ENCODE assay signal across 1 cellular context in the genomic region with DNA sequence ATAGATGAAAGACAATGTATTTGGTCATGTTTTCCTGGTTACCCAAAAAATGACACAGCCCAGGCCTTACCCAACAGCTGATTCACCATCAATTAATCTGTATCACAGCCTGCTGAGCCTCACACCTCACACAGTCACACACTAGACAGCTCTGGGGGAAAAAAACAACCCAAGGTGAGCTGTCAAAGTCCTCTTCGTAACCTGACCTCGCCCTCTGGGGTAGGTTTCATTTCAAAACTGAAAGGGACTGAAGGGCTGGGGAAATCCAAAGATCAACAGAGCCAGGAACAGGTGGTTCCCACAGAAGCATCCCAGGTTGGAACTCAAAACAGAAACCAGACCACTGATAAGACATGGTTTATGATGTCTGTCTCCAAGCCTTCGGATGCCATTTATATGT.
TF ChIP-seq lines count a peak whose summit lies in the region.

No MANE protein-coding gene starts in this region.

TF ChIP-seq in HepG2, 621 proteins besides CTCF, POLR2A, EP300 and RAD21 (continued from another document and continues in another):
- TF ChIP-seq TEAD3 (CRISPR knock-in tag; optimal IDR thresholded peaks at IDR 0.05; ENCODE audit: borderline replicate concordance) (no peak), MIER3 (CRISPR knock-in tag; IDR thresholded peaks at IDR 0.05; ENCODE audit: borderline replicate concordance) (no peak), GATAD1 (CRISPR knock-in tag; IDR thresholded peaks at IDR 0.05) (no peak), FOXK2 (IDR thresholded peaks at IDR 0.05) (0 out of 2 replicates have a peak, but pooled peaks have one; percentile 8), ZNF383 (CRISPR knock-in tag; IDR thresholded peaks at IDR 0.05; ENCODE audit: borderline replicate concordance) (no peak), ZNF205 (CRISPR knock-in tag; IDR thresholded peaks at IDR 0.05) (no peak), ZNF333 (CRISPR knock-in tag; IDR thresholded peaks at IDR 0.05; ENCODE audit: borderline replicate concordance) (no peak), SP5 (CRISPR knock-in tag; IDR thresholded peaks at IDR 0.05; ENCODE audit: borderline replicate concordance, low read depth) (no peak), FIP1L1 (IDR thresholded peaks at IDR 0.05; ENCODE audit: borderline replicate concordance, insufficient read depth, low read depth, low read length) (no peak), NFYC (CRISPR knock-in tag; IDR thresholded peaks at IDR 0.05) (no peak), ZNF674 (CRISPR knock-in tag; IDR thresholded peaks at IDR 0.05; ENCODE audit: low read depth) (no peak), GLI4 (CRISPR knock-in tag; IDR thresholded peaks at IDR 0.05; ENCODE audit: borderline replicate concordance) (no peak), MED8 (CRISPR knock-in tag; IDR thresholded peaks at IDR 0.05; ENCODE audit: insufficient replicate concordance) (no peak), ZSCAN20 (CRISPR knock-in tag; IDR thresholded peaks at IDR 0.05; ENCODE audit: borderline replicate concordance) (0 out of 2 replicates have a peak, but pooled peaks have one; percentile 65), HOXA9 (CRISPR knock-in tag; IDR thresholded peaks at IDR 0.05; ENCODE audit: borderline replicate concordance) (no peak), AHR (CRISPR knock-in tag; IDR thresholded peaks at IDR 0.05) (no peak), ZNF317 (CRISPR knock-in tag; IDR thresholded peaks at IDR 0.05) (no peak), ZNF225 (CRISPR knock-in tag; IDR thresholded peaks at IDR 0.05) (no peak), RORA (CRISPR knock-in tag; IDR thresholded peaks at IDR 0.05) (no peak), KDM5B (CRISPR knock-in tag; IDR thresholded peaks at IDR 0.05; ENCODE audit: borderline replicate concordance) (no peak), EHMT2 (IDR thresholded peaks at IDR 0.05; ENCODE audit: borderline replicate concordance, low read depth, low read length) (no peak), FOXM1 (CRISPR knock-in tag; IDR thresholded peaks at IDR 0.05) (no peak), ZNF3 (CRISPR knock-in tag; IDR thresholded peaks at IDR 0.05) (no peak), ZNF432 (CRISPR knock-in tag; IDR thresholded peaks at IDR 0.05; ENCODE audit: borderline replicate concordance) (no peak), SKI (IDR thresholded peaks at IDR 0.05; ENCODE audit: partially characterized antibody) (no peak), PPARG (CRISPR knock-in tag; conservative IDR thresholded peaks at IDR 0.05) (0 out of 2 replicates have a peak, but pooled peaks have one; percentile 37), ZNF224 (CRISPR knock-in tag; IDR thresholded peaks at IDR 0.05) (no peak), NR2F1 (CRISPR knock-in tag; IDR thresholded peaks at IDR 0.05) (peak; percentile 35 to 69; a peak in 2 of 4 replicates), SUZ12 (IDR thresholded peaks at IDR 0.05; ENCODE audit: low read depth, low read length) (no peak)
- TF ChIP-seq, protein P1, sequence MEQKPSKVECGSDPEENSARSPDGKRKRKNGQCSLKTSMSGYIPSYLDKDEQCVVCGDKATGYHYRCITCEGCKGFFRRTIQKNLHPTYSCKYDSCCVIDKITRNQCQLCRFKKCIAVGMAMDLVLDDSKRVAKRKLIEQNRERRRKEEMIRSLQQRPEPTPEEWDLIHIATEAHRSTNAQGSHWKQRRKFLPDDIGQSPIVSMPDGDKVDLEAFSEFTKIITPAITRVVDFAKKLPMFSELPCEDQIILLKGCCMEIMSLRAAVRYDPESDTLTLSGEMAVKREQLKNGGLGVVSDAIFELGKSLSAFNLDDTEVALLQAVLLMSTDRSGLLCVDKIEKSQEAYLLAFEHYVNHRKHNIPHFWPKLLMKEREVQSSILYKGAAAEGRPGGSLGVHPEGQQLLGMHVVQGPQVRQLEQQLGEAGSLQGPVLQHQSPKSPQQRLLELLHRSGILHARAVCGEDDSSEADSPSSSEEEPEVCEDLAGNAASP (CRISPR knock-in tag; IDR thresholded peaks at IDR 0.05; ENCODE audit: borderline replicate concordance): peak; percentile 84
- TF ChIP-seq, protein P2, sequence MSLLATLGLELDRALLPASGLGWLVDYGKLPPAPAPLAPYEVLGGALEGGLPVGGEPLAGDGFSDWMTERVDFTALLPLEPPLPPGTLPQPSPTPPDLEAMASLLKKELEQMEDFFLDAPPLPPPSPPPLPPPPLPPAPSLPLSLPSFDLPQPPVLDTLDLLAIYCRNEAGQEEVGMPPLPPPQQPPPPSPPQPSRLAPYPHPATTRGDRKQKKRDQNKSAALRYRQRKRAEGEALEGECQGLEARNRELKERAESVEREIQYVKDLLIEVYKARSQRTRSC (CRISPR knock-in tag; IDR thresholded peaks at IDR 0.05; ENCODE audit: low read depth): no peak
- TF ChIP-seq, protein P3, sequence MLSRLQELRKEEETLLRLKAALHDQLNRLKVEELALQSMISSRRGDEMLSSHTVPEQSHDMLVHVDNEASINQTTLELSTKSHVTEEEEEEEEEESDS (CRISPR knock-in tag; IDR thresholded peaks at IDR 0.05; ENCODE audit: borderline replicate concordance): no peak
- TF ChIP-seq, protein P4, sequence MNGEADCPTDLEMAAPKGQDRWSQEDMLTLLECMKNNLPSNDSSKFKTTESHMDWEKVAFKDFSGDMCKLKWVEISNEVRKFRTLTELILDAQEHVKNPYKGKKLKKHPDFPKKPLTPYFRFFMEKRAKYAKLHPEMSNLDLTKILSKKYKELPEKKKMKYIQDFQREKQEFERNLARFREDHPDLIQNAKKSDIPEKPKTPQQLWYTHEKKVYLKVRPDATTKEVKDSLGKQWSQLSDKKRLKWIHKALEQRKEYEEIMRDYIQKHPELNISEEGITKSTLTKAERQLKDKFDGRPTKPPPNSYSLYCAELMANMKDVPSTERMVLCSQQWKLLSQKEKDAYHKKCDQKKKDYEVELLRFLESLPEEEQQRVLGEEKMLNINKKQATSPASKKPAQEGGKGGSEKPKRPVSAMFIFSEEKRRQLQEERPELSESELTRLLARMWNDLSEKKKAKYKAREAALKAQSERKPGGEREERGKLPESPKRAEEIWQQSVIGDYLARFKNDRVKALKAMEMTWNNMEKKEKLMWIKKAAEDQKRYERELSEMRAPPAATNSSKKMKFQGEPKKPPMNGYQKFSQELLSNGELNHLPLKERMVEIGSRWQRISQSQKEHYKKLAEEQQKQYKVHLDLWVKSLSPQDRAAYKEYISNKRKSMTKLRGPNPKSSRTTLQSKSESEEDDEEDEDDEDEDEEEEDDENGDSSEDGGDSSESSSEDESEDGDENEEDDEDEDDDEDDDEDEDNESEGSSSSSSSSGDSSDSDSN (CRISPR knock-in tag; IDR thresholded peaks at IDR 0.05): no peak; the same call in 1 of the 2 replicates
- TF ChIP-seq, protein P5, sequence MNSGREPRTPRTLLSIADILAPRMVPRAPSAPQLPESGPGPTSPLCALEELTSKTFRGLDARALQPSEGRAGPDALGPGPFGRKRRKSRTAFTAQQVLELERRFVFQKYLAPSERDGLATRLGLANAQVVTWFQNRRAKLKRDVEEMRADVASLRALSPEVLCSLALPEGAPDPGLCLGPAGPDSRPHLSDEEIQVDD (CRISPR knock-in tag; IDR thresholded peaks at IDR 0.05; ENCODE audit: borderline replicate concordance): no peak
- TF ChIP-seq, protein P6, sequence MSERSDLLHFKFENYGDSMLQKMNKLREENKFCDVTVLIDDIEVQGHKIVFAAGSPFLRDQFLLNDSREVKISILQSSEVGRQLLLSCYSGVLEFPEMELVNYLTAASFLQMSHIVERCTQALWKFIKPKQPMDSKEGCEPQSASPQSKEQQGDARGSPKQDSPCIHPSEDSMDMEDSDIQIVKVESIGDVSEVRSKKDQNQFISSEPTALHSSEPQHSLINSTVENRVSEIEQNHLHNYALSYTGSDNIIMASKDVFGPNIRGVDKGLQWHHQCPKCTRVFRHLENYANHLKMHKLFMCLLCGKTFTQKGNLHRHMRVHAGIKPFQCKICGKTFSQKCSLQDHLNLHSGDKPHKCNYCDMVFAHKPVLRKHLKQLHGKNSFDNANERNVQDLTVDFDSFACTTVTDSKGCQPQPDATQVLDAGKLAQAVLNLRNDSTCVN (CRISPR knock-in tag; IDR thresholded peaks at IDR 0.05; ENCODE audit: borderline replicate concordance): no peak
- TF ChIP-seq, protein P7, sequence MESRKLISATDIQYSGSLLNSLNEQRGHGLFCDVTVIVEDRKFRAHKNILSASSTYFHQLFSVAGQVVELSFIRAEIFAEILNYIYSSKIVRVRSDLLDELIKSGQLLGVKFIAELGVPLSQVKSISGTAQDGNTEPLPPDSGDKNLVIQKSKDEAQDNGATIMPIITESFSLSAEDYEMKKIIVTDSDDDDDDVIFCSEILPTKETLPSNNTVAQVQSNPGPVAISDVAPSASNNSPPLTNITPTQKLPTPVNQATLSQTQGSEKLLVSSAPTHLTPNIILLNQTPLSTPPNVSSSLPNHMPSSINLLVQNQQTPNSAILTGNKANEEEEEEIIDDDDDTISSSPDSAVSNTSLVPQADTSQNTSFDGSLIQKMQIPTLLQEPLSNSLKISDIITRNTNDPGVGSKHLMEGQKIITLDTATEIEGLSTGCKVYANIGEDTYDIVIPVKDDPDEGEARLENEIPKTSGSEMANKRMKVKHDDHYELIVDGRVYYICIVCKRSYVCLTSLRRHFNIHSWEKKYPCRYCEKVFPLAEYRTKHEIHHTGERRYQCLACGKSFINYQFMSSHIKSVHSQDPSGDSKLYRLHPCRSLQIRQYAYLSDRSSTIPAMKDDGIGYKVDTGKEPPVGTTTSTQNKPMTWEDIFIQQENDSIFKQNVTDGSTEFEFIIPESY (CRISPR knock-in tag; IDR thresholded peaks at IDR 0.05): no peak
- TF ChIP-seq, protein P8, sequence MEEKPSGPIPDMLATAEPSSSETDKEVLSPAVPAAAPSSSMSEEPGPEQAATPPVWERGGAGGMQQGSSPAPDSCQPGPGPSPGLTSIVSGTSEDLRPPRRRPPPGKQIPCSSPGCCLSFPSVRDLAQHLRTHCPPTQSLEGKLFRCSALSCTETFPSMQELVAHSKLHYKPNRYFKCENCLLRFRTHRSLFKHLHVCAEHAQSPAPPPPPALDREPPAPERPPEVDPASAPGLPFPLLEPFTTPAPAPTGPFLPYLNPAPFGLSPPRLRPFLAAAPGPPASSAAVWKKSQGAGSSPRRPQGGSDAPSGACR (CRISPR knock-in tag; IDR thresholded peaks at IDR 0.05): peak; percentile 42; the same call in 1 of the 2 replicates
- TF ChIP-seq, protein P9, sequence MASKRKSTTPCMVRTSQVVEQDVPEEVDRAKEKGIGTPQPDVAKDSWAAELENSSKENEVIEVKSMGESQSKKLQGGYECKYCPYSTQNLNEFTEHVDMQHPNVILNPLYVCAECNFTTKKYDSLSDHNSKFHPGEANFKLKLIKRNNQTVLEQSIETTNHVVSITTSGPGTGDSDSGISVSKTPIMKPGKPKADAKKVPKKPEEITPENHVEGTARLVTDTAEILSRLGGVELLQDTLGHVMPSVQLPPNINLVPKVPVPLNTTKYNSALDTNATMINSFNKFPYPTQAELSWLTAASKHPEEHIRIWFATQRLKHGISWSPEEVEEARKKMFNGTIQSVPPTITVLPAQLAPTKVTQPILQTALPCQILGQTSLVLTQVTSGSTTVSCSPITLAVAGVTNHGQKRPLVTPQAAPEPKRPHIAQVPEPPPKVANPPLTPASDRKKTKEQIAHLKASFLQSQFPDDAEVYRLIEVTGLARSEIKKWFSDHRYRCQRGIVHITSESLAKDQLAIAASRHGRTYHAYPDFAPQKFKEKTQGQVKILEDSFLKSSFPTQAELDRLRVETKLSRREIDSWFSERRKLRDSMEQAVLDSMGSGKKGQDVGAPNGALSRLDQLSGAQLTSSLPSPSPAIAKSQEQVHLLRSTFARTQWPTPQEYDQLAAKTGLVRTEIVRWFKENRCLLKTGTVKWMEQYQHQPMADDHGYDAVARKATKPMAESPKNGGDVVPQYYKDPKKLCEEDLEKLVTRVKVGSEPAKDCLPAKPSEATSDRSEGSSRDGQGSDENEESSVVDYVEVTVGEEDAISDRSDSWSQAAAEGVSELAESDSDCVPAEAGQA (IDR thresholded peaks at IDR 0.05; ENCODE audit: low read depth): no peak
- TF ChIP-seq, protein P9 (CRISPR knock-in tag; IDR thresholded peaks at IDR 0.05; ENCODE audit: borderline replicate concordance): no peak
- TF ChIP-seq, protein P10, sequence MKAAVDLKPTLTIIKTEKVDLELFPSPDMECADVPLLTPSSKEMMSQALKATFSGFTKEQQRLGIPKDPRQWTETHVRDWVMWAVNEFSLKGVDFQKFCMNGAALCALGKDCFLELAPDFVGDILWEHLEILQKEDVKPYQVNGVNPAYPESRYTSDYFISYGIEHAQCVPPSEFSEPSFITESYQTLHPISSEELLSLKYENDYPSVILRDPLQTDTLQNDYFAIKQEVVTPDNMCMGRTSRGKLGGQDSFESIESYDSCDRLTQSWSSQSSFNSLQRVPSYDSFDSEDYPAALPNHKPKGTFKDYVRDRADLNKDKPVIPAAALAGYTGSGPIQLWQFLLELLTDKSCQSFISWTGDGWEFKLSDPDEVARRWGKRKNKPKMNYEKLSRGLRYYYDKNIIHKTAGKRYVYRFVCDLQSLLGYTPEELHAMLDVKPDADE (CRISPR knock-in tag; IDR thresholded peaks at IDR 0.05): no peak
